8 cellular contexts compared by ENCODE assay signal in the genomic region with DNA sequence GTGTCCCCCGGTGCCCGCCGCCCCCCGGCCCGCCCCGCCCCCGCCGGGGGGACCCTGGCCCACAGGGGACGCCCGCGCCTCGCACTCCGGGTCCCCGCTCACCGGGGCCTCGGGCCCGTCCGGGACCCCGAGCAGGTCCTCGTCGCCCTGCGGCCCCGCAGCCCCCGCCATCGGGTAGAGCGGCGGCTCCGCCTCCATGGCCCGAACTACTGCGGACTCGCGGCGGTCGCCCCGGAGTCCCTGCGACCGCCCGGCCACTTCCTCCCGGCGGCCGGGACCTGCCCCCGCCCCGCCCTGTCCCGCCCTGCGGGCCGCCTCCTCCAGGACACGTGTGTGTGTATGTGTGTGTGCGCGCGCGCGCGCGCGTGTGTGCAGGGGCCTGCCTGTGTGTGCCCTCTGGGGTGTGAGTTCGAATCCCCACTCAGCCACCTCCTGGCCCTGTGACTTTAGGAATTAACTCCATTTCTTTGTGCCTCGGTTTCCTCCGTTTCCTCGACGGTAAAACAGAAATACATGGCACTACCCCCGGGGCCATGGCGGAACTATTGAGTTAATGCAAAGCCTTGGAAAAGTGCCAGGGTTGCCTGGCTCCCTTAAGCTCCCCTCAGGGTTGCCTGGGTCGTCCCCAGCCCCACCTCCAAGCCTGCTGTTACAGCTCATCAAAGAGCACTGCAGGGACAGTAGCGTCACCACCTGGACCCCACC. TPM values are rescaled to one million over a fixed set of nuclear protein-coding genes. Genes with fewer than 3 reads are reported as not detected.
DNase-seq lines count a peak whose midpoint lies in the region; ATAC-seq and TF ChIP-seq lines count a peak whose summit lies in the region.

TSS of gene UNC93B1 (minus strand) at position 252 of the 705 bp plus-strand sequence. CDS start at position 198, 54 bp downstream.

- peak within 1 kb of the TSS; percentile 54 to 100 (median 94) for H3K27ac ChIP-seq in BLaER1 treated with 17β-estradiol and CSF1 and Interleukin-3, amounts not matched to agents 10 nM and 100 nM
- H3K27ac ChIP-seq in HUES64 (ENCODE audit: low read depth, low read length) (no peak within 1 kb of the TSS), upper lobe of right lung (peak within 1 kb of the TSS; percentile 76)

- no peak for TF ChIP-seq CTCF in upper lobe of right lung (IDR thresholded peaks at IDR 0.05)

- H3K27me3 ChIP-seq in BLaER1 treated with 17β-estradiol and CSF1 and Interleukin-3, amounts not matched to agents 10 nM and 100 nM = no peaks in the 10 kb centered on the region
- H3K27me3 ChIP-seq in HUES64 (ENCODE audit: insufficient read depth, low read length) (peaks cover 11% of the 10 kb centered on the region; the same call in 1 of the 2 replicates), upper lobe of right lung (no peaks in the 10 kb centered on the region)

- ATAC-seq in GM19328 (IDR thresholded peaks at IDR 0.05; ENCODE audit: unreplicated experiment) = peak; percentile 64
- peak; percentile 94 for ATAC-seq in SK-N-SH treated with all-trans-retinoic acid at 6 μM for 48 hours
- peak; percentile 92 for ATAC-seq in Right ventricle myocardium superior (ENCODE audit: poor library complexity)
- peak; percentile 90 for ATAC-seq in upper lobe of right lung

- intact Hi-C loops in Right ventricle myocardium superior (cut with DNase I) = no loop called here
- intact Hi-C loops in posterior cingulate gyrus (cut with DNase I) = no loop called here
- intact Hi-C loops in upper lobe of right lung (cut with DNase I) = no loop called here

- no peaks in the 10 kb centered on the region for H3K9me3 ChIP-seq in BLaER1 treated with 17β-estradiol and CSF1 and Interleukin-3, amounts not matched to agents 10 nM and 100 nM (replicated peaks in 1 of 11)
- H3K9me3 ChIP-seq in HUES64 (ENCODE audit: insufficient read depth, low read depth, low read length) (no peaks in the 10 kb centered on the region), upper lobe of right lung (no peaks in the 10 kb centered on the region)

- peak within 1 kb of the TSS; percentile 80 to 92 (median 88) for H3K9ac ChIP-seq in BLaER1 treated with 17β-estradiol and CSF1 and Interleukin-3, amounts not matched to agents 10 nM and 100 nM
- no peak within 1 kb of the TSS for H3K9ac ChIP-seq in HUES64 (ENCODE audit: low read depth, low read length)

- WGBS in HUES64 = 6% methylated on average over 62 of the region's 64 CpGs

- H3K4me2 ChIP-seq in BLaER1 treated with 17β-estradiol and CSF1 and Interleukin-3, amounts not matched to agents 10 nM and 100 nM = peak within 1 kb of the TSS; percentile 88 to 100 (median 98)

- H3K4me3 ChIP-seq in BLaER1 treated with 17β-estradiol and CSF1 and Interleukin-3, amounts not matched to agents 10 nM and 100 nM = peak within 1 kb of the TSS; percentile 69 to 88 (median 80)
- H3K4me3 ChIP-seq in HUES64 (ENCODE audit: low read length) (peak within 1 kb of the TSS; percentile 55), upper lobe of right lung (peak within 1 kb of the TSS; percentile 72)

- H4K20me1 ChIP-seq in BLaER1 treated with 17β-estradiol and CSF1 and Interleukin-3, amounts not matched to agents 10 nM and 100 nM = peaks cover 0 to 43% (median 9%) of the 10 kb centered on the region in 11 experiments; a peak in 12 of 22 replicates

- H3K4me1 ChIP-seq in BLaER1 treated with 17β-estradiol and CSF1 and Interleukin-3, amounts not matched to agents 10 nM and 100 nM = peaks cover 84 to 88% (median 86%) of the 10 kb centered on the region in 10 experiments
- H3K4me1 ChIP-seq in HUES64 (ENCODE audit: insufficient read depth, low read length) (peaks cover 6% of the 10 kb centered on the region; the same call in 1 of the 2 replicates), upper lobe of right lung (peaks cover 15% of the 10 kb centered on the region)

- peaks cover 17 to 40% (median 26%) of the 10 kb centered on the region in 11 experiments for H3K36me3 ChIP-seq in BLaER1 treated with 17β-estradiol and CSF1 and Interleukin-3, amounts not matched to agents 10 nM and 100 nM
- H3K36me3 ChIP-seq in HUES64 (ENCODE audit: insufficient read depth, low read length) (no peaks in the 10 kb centered on the region), upper lobe of right lung (no peaks in the 10 kb centered on the region)

- peak; percentile 82 for DNase-seq in activated naive CD4-positive, alpha-beta T cell treated with anti-CD3 and anti-CD28 coated beads, Interleukin-2, amount 50 U/mL, for 16 hours
- DNase-seq in Right ventricle myocardium superior (peak; percentile 97), posterior cingulate gyrus (peak in 9 of 10 donors; percentile 47 to 92 (median 55)), upper lobe of right lung (peak; percentile 98)

TF ChIP-seq in SK-N-SH treated with all-trans-retinoic acid at 6 μM for 48 hours, 23 proteins besides CTCF, POLR2A, EP300 and RAD21 (continues in another document):
- TF ChIP-seq SNAI2 (CRISPR knock-in tag; IDR thresholded peaks at IDR 0.05) (no peak), TCF4 (CRISPR knock-in tag; IDR thresholded peaks at IDR 0.05; ENCODE audit: borderline replicate concordance) (no peak), TOX (CRISPR knock-in tag; IDR thresholded peaks at IDR 0.05; ENCODE audit: borderline replicate concordance) (no peak), ISL1 (CRISPR knock-in tag; IDR thresholded peaks at IDR 0.05) (no peak), ZNF70 (CRISPR knock-in tag; IDR thresholded peaks at IDR 0.05) (no peak), ZC3H10 (CRISPR knock-in tag; IDR thresholded peaks at IDR 0.05) (no peak), ZNF8 (CRISPR knock-in tag; IDR thresholded peaks at IDR 0.05) (no peak), ESRRG (CRISPR knock-in tag; IDR thresholded peaks at IDR 0.05) (no peak), CSDC2 (CRISPR knock-in tag; IDR thresholded peaks at IDR 0.05) (no peak), TSHZ2 (CRISPR knock-in tag; IDR thresholded peaks at IDR 0.05) (no peak), OSR1 (CRISPR knock-in tag; IDR thresholded peaks at IDR 0.05) (no peak), ZNF565 (CRISPR knock-in tag; conservative IDR thresholded peaks at IDR 0.05; ENCODE audit: low read depth) (no peak), CREB5 (CRISPR knock-in tag; IDR thresholded peaks at IDR 0.05; ENCODE audit: low read depth) (no peak), GLIS3 (CRISPR knock-in tag; IDR thresholded peaks at IDR 0.05) (no peak), BACH2 (CRISPR knock-in tag; IDR thresholded peaks at IDR 0.05; ENCODE audit: borderline replicate concordance) (no peak)
- TF ChIP-seq, protein P1, sequence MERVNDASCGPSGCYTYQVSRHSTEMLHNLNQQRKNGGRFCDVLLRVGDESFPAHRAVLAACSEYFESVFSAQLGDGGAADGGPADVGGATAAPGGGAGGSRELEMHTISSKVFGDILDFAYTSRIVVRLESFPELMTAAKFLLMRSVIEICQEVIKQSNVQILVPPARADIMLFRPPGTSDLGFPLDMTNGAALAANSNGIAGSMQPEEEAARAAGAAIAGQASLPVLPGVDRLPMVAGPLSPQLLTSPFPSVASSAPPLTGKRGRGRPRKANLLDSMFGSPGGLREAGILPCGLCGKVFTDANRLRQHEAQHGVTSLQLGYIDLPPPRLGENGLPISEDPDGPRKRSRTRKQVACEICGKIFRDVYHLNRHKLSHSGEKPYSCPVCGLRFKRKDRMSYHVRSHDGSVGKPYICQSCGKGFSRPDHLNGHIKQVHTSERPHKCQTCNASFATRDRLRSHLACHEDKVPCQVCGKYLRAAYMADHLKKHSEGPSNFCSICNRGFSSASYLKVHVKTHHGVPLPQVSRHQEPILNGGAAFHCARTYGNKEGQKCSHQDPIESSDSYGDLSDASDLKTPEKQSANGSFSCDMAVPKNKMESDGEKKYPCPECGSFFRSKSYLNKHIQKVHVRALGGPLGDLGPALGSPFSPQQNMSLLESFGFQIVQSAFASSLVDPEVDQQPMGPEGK (CRISPR knock-in tag; IDR thresholded peaks at IDR 0.05; ENCODE audit: borderline replicate concordance) = no peak

RNA-seq across cellular contexts. Expression of gene UNC93B1, which starts in this region (rescaled TPM):
- polyA plus RNA-seq in HUES64 (2013, experiment 1 of 2) = 12.0 TPM
- polyA plus RNA-seq in HUES64 (2013, experiment 2 of 2) = 12.4 TPM
- total RNA-seq in Right ventricle myocardium superior = 7.3 TPM
- 79.5 TPM for total RNA-seq in upper lobe of right lung
